In the genomic region with DNA sequence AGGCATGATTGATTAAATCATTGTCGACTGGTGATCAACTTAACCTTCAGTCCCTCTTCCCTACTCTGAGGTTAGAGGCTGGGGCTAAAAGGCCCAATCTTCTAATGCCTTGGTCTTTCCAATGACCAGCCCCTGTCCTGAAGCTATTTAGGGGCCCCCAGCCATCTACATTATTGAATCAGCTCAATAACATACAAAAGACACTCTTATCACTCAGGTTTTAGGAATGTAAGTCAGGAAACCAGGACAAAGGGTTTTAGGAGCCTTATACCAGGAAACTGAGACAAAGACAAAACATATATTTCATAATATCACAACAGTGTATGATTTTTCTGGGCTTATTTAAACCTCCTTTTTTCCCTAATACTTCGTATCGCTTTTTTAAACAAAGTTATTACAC, we compare ENCODE assay signal across 17 cellular contexts.
DNase-seq lines count a peak whose midpoint lies in the region; ATAC-seq, FAIRE-seq and TF ChIP-seq lines count a peak whose summit lies in the region.
"Had no signal": no experiment of that assay in that cellular context is flagged by ENCODE, and none has a peak within 500 bp of the region (broad histone marks: within the 10 kb centered on the region; RNA-seq: fewer than 3 reads in every experiment).

No MANE protein-coding gene starts in this region.

- no peak overlapping the region for H2BK120ac ChIP-seq in IMR-90 (ENCODE audit: low read depth, low read length)

- TF ChIP-seq RAD21 in IMR-90 (IDR thresholded peaks at IDR 0.05; ENCODE audit: low read length) = no peak

- no peaks in the 10 kb centered on the region for H3K36me3 ChIP-seq in IMR-90 (ENCODE audit: control insufficient read depth, insufficient read depth, low read length)
- no peaks in the 10 kb centered on the region for H3K36me3 ChIP-seq in endothelial cell of umbilical vein (ENCODE audit: control insufficient read depth in 2 of 2, extremely low read depth in 1 of 2, insufficient read depth in 2 of 2, low read length in 2 of 2)
- H3K36me3 ChIP-seq: HAP-1 had no signal

- no peak overlapping the region for H2BK15ac ChIP-seq in IMR-90 (ENCODE audit: low read depth, low read length)

- no peak overlapping the region for H3K4ac ChIP-seq in IMR-90 (ENCODE audit: low read depth, low read length)

- H3K56ac ChIP-seq in IMR-90 (ENCODE audit: extremely low read depth, insufficient read depth, low read length) = no peak overlapping the region

- no peak for FAIRE-seq in endothelial cell of umbilical vein (lab: Jason Lieb, UNC)
- FAIRE-seq: A204.1, G401.6, GM12891 had no signal

- H2AK5ac ChIP-seq in IMR-90 (ENCODE audit: low read depth, low read length) = no peak overlapping the region

- H3K27ac ChIP-seq in IMR-90 (ENCODE audit: insufficient read depth, low read length) (no peak overlapping the region), endothelial cell of umbilical vein (ENCODE audit: insufficient read depth, low read depth, low read length) (peak overlapping the region; percentile 80), foreskin keratinocyte (no peak overlapping the region)

- H3K27me3 ChIP-seq in IMR-90 (ENCODE audit: control insufficient read depth, insufficient read depth, low read length) (no peaks in the 10 kb centered on the region), endothelial cell of umbilical vein (ENCODE audit: control insufficient read depth in 2 of 2, insufficient read depth in 2 of 2, low read length in 2 of 2) (no peaks in the 10 kb centered on the region), foreskin keratinocyte (no peaks in the 10 kb centered on the region)

- H3K4me3 ChIP-seq in IMR-90 (ENCODE audit: insufficient read depth, low read depth, low read length) (no peak overlapping the region), endothelial cell of umbilical vein (replicated peaks in 1 of 3; ENCODE audit: insufficient read depth in 1 of 3, low read depth in 1 of 3, low read length in 3 of 3) (no peak overlapping the region)
- H3K4me3 ChIP-seq: HAP-1 had no signal

- TF ChIP-seq POLR2A in IMR-90 (IDR thresholded peaks at IDR 0.05; ENCODE audit: low read depth, low read length) (no peak), endothelial cell of umbilical vein (IDR thresholded peaks at IDR 0.05; ENCODE audit: low read depth, low read length) (no peak)

- TF ChIP-seq CTCF in IMR-90 (conservative IDR thresholded peaks at IDR 0.05; ENCODE audit: low read depth, low read length) = no peak
- TF ChIP-seq CTCF in endothelial cell of umbilical vein (IDR thresholded peaks at IDR 0.05; ENCODE audit: extremely low read depth in 1 of 2, insufficient read depth in 1 of 2, low read depth in 1 of 2, low read length in 2 of 2) = no peak
- no peak for TF ChIP-seq CTCF in foreskin keratinocyte (conservative IDR thresholded peaks at IDR 0.05)

- H2AK9ac ChIP-seq in IMR-90 (replicated peaks; ENCODE audit: low read depth, low read length, poor library complexity) = peak overlapping the region; percentile 18

- H2BK5ac ChIP-seq in IMR-90 (ENCODE audit: low read depth, low read length, poor library complexity, severe bottlenecking) = no peak overlapping the region

- BruUV-seq in IMR-90 (replicated peaks; lab: Mats Ljungman, UMichigan) (no TSS peak), endothelial cell of umbilical vein (replicated peaks; lab: Mats Ljungman, UMichigan) (no TSS peak)

- ATAC-seq in IMR-90 (ENCODE audit: low read depth) = no peak
- ATAC-seq in foreskin keratinocyte = peak; percentile 53
- ATAC-seq in GM19351 (IDR thresholded peaks at IDR 0.05; ENCODE audit: unreplicated experiment) = no peak

- H3K4me2 ChIP-seq in IMR-90 (ENCODE audit: low read depth, low read length) (no peak overlapping the region), endothelial cell of umbilical vein (ENCODE audit: insufficient read depth, low read length) (peak overlapping the region; percentile 66)

- in situ Hi-C loops in IMR-90 (cut with MboI; ENCODE audit: low sequenced_read_pairs) = no loop called here

- H3K79me2 ChIP-seq in endothelial cell of umbilical vein (ENCODE audit: control insufficient read depth, insufficient read depth, low read length) = no peaks in the 10 kb centered on the region

- H3K9me1 ChIP-seq in IMR-90 (ENCODE audit: insufficient read depth, low read length) = no peaks in the 10 kb centered on the region
- H3K9me1 ChIP-seq in endothelial cell of umbilical vein (replicated peaks; ENCODE audit: control insufficient read depth, extremely low read depth, insufficient read depth, low read length) = no peaks in the 10 kb centered on the region

- CTCF ChIA-PET in IMR-90 (lab: Yijun Ruan, JAX) = no interaction called here
- CTCF ChIA-PET in endothelial cell of umbilical vein (lab: Charles Lee) = interaction anchor here (1.0 to 2.0 kb wide), 4 partner anchors 33 to 200 kb away, joined by 3 to 7 read pairs (median 4); no protein-coding TSS in a partner anchor

- DNase-seq in IMR-90 (no peak), endothelial cell of umbilical vein (ENCODE audit: low read depth, low spot score) (peak; percentile 61), foreskin keratinocyte (peak in 1 of 2 donors; percentile 55), pulmonary artery endothelial cell (ENCODE audit: low read depth, low spot score) (peak; percentile 45), amygdala (lab: John Stamatoyannopoulos, UW) (no peak), activated T-cell treated with anti-CD3 and anti-CD28 coated beads for 4 hours (no peak)
- DNase-seq: C1 segment of cervical spinal cord; Calu3; CD4-positive, alpha-beta T cell; DMS79 treated with DMSO at 0.1 percent for 48 hours; EL; GOT3 had no signal

- H3K14ac ChIP-seq in IMR-90 (replicated peaks; ENCODE audit: low read depth, low read length) = no peak overlapping the region

- no peak overlapping the region for H4K5ac ChIP-seq in IMR-90 (ENCODE audit: low read depth, low read length)

- intact Hi-C loops in IMR-90 (cut with micrococcal nuclease) (no loop called here), endothelial cell of umbilical vein (cut with micrococcal nuclease) (loop anchor here (1.0 to 10.0 kb wide), 6 partner anchors 54 to 301 kb away; partner anchors contain the start of gene RNF152)

- no peak overlapping the region for H4K91ac ChIP-seq in IMR-90 (ENCODE audit: insufficient read depth, low read depth, low read length)

- H3K9ac ChIP-seq in IMR-90 (ENCODE audit: low read depth, low read length) (no peak overlapping the region), endothelial cell of umbilical vein (replicated peaks; ENCODE audit: extremely low read depth, insufficient read depth, low read length) (peak overlapping the region; percentile 48)

- H3K9me3 ChIP-seq in IMR-90 (ENCODE audit: control insufficient read depth, insufficient read depth, low read length) (no peaks in the 10 kb centered on the region), endothelial cell of umbilical vein (replicated peaks; ENCODE audit: control insufficient read depth, insufficient read depth, low read length) (no peaks in the 10 kb centered on the region)
- H3K9me3 ChIP-seq: HAP-1 had no signal

- dilution Hi-C loops in IMR-90 (cut with HindIII; ENCODE audit: low sequenced_read_pairs, unreplicated experiment) (no loop called here), endothelial cell of umbilical vein (cut with MboI; ENCODE audit: extremely low pct_ligation_motif_present, low sequenced_read_pairs) (no loop called here)

- H3K79me1 ChIP-seq in IMR-90 (ENCODE audit: low read depth in 1 of 2, low read length in 2 of 2) = no peaks in the 10 kb centered on the region

- H3K4me1 ChIP-seq in IMR-90 (ENCODE audit: control insufficient read depth, insufficient read depth, low read length) = no peaks in the 10 kb centered on the region; the same call in none of the 2 replicates
- H3K4me1 ChIP-seq in endothelial cell of umbilical vein (ENCODE audit: control insufficient read depth, extremely low read depth, insufficient read depth, low read length) = peaks cover 27% of the 10 kb centered on the region
- peaks cover 10% of the 10 kb centered on the region for H3K4me1 ChIP-seq in foreskin keratinocyte
- H3K4me1 ChIP-seq: HAP-1 had no signal

- H2AFZ ChIP-seq in IMR-90 (replicated peaks; ENCODE audit: low read length, poor library complexity) = no peak overlapping the region
- peak overlapping the region; percentile 79 for H2AFZ ChIP-seq in endothelial cell of umbilical vein (ENCODE audit: low read depth, low read length)

- H3K18ac ChIP-seq in IMR-90 (ENCODE audit: low read depth, low read length) = no peak overlapping the region; the same call in 1 of the 2 replicates

- H4K20me1 ChIP-seq in IMR-90 (ENCODE audit: insufficient read depth, low read length) (no peaks in the 10 kb centered on the region), endothelial cell of umbilical vein (replicated peaks; ENCODE audit: control insufficient read depth, extremely low read depth, insufficient read depth, low read length) (no peaks in the 10 kb centered on the region)

- no peak overlapping the region for H3K23ac ChIP-seq in IMR-90 (ENCODE audit: low read depth, low read length)

- POLR2A ChIA-PET in IMR-90 (lab: Charles Lee; ENCODE audit: unreplicated experiment) (no interaction called here), endothelial cell of umbilical vein (lab: Charles Lee) (interaction anchor here (1.0 kb wide), 1 partner anchor 199 kb away, joined by 3 read pairs; no protein-coding TSS in a partner anchor)

- no peak overlapping the region for H2BK20ac ChIP-seq in IMR-90 (ENCODE audit: low read depth, low read length)

- no peak overlapping the region for H4K8ac ChIP-seq in IMR-90 (ENCODE audit: low read depth in 2 of 2, low read length in 2 of 2)

- WGBS in IMR-90 (ENCODE audit: extremely low coverage in 2 of 2, insufficient read length in 1 of 2), 2 experiments = no CpG with 5 or more reads among the region's 3 CpGs

TF ChIP-seq in IMR-90, 13 proteins besides CTCF, POLR2A, EP300 and RAD21:
- TF ChIP-seq SMC3 (IDR thresholded peaks at IDR 0.05; ENCODE audit: low read depth, low read length) (no peak), RFX5 (IDR thresholded peaks at IDR 0.05; ENCODE audit: low read depth, low read length) (no peak)

TF ChIP-seq in endothelial cell of umbilical vein, 7 proteins besides CTCF, POLR2A, EP300 and RAD21:
- TF ChIP-seq POLR2AphosphoS5 (IDR thresholded peaks at IDR 0.05; ENCODE audit: insufficient read depth, low read depth, low read length) = no peak
- TF ChIP-seq MYC (IDR thresholded peaks at IDR 0.05; ENCODE audit: low read depth, low read length) = no peak
- TF ChIP-seq EZH2 (IDR thresholded peaks at IDR 0.05; ENCODE audit: borderline replicate concordance, low read depth, low read length, severe bottlenecking) = no peak
- peak; percentile 43 for TF ChIP-seq JUN (IDR thresholded peaks at IDR 0.05; ENCODE audit: borderline replicate concordance, insufficient read depth, insufficient read length, low read depth)
- no peak for TF ChIP-seq GATA2 (IDR thresholded peaks at IDR 0.05; ENCODE audit: insufficient read depth, insufficient read length, low read depth, low read length)

Comparison
In these comparisons a context has a peak if more than half of its experiments do, and no peak if none do; other contexts are left out.
1. DNase-seq: peak in endothelial cell of umbilical vein (single experiment) and pulmonary artery endothelial cell (single experiment); none in IMR-90 (single experiment), amygdala (0 of 56) and activated T-cell treated with anti-CD3 and anti-CD28 coated beads for 4 hours (single experiment).